In the genomic region with DNA sequence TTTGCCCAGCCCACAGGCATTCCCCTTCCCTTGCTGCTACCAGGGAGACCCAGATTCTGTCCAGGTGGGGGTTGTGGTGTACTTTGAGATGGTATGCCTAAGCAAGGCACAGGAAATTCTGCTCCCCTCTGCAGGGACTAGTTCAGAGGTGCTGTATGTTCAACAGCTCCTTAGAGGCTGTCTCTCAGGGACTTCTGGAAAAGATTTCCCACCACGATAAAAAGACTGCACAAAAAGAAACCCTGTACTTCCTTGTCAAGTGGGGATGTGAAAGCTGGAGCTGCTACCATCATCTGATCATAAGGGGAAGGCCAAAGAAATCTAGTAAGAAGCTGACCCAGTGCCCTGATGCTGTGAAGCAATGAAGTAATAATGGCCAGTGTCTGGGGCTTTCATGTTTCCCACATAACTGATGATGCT, we compare ENCODE assay signal across 14 cellular contexts. TPM values are rescaled to one million over a fixed set of nuclear protein-coding genes. Genes with fewer than 3 reads are reported as not detected.
A peak's percentile ranks its signal among the peaks of the same experiment; 100 is the strongest.
DNase-seq lines count a peak whose midpoint lies in the region; ATAC-seq and TF ChIP-seq lines count a peak whose summit lies in the region.
"Had no signal": no experiment of that assay in that cellular context is flagged by ENCODE, and none has a peak within 500 bp of the region (broad histone marks: within the 10 kb centered on the region; RNA-seq: fewer than 3 reads in every experiment).

No MANE protein-coding gene starts in this region.

- peak overlapping the region in 10 of 11 experiments; percentile 1 to 71 (median 54); a peak in 18 of 22 replicates for H3K27ac ChIP-seq in BLaER1 treated with 17β-estradiol and CSF1 and Interleukin-3, amounts not matched to agents 10 nM and 100 nM
- H3K27ac ChIP-seq in H9 (ENCODE audit: insufficient read length, low read depth, low read length) (no peak overlapping the region), dorsolateral prefrontal cortex (peak overlapping the region in 33 of 59 donors; percentile 4 to 64 (median 35))
- H3K27ac ChIP-seq in naive thymus-derived CD4-positive, alpha-beta T cell (ENCODE audit: low read depth, low read length): no peak overlapping the region

- no peak overlapping the region for H2AFZ ChIP-seq in H9 (ENCODE audit: low read length)

- peaks cover 2 to 7% of the 10 kb centered on the region in 2 experiments; a peak in 3 of 4 replicates for H3K4me1 Mint-ChIP-seq in H9
- peaks cover 0 to 18% (median 10%) of the 10 kb centered on the region in 7 donors for H3K4me1 Mint-ChIP-seq in naive thymus-derived CD4-positive, alpha-beta T cell
- peaks cover 7% of the 10 kb centered on the region for H3K4me1 Mint-ChIP-seq in activated T-helper 17 cell treated with anti-CD3 and anti-CD28 coated beads, Interleukin-2, amount 50 U/mL, for 72 hours

- no peaks in the 10 kb centered on the region for H3K9me3 ChIP-seq in BLaER1 treated with 17β-estradiol and CSF1 and Interleukin-3, amounts not matched to agents 10 nM and 100 nM (replicated peaks in 1 of 11)
- no peaks in the 10 kb centered on the region for H3K9me3 ChIP-seq in H9 (ENCODE audit: control insufficient read depth, low read depth, low read length)
- no peaks in the 10 kb centered on the region for H3K9me3 ChIP-seq in naive thymus-derived CD4-positive, alpha-beta T cell (ENCODE audit: control insufficient read depth in 2 of 3, low read length in 3 of 3)
- H3K9me3 ChIP-seq: esophagus squamous epithelium, SK-N-SH had no signal

- H4K91ac ChIP-seq in H9 (ENCODE audit: insufficient read length, low read depth, low read length): no peak overlapping the region

- H4K20me1 ChIP-seq in BLaER1 treated with 17β-estradiol and CSF1 and Interleukin-3, amounts not matched to agents 10 nM and 100 nM: peaks cover 0 to 24% (median 5%) of the 10 kb centered on the region in 11 experiments; a peak in 5 of 22 replicates
- no peaks in the 10 kb centered on the region for H4K20me1 ChIP-seq in H9 (ENCODE audit: control insufficient read depth, insufficient read depth, insufficient read length)

- H3K27me3 Mint-ChIP-seq in H9 (ENCODE audit: low read depth): no peaks in the 10 kb centered on the region
- no peaks in the 10 kb centered on the region for H3K27me3 Mint-ChIP-seq in naive thymus-derived CD4-positive, alpha-beta T cell
- no peaks in the 10 kb centered on the region for H3K27me3 Mint-ChIP-seq in activated T-helper 17 cell treated with anti-CD3 and anti-CD28 coated beads, Interleukin-2, amount 50 U/mL, for 72 hours

- H3K79me1 ChIP-seq in H9 (ENCODE audit: insufficient read depth, low read depth, low read length, poor library complexity, severe bottlenecking): peaks cover 3% of the 10 kb centered on the region

- no peaks in the 10 kb centered on the region for H3K79me2 ChIP-seq in H9 (ENCODE audit: insufficient read depth, low read length)

- H3K9ac ChIP-seq in BLaER1 treated with 17β-estradiol and CSF1 and Interleukin-3, amounts not matched to agents 10 nM and 100 nM: peak overlapping the region in 7 of 11 experiments; percentile 15 to 68 (median 44); a peak in 9 of 22 replicates
- no peak overlapping the region for H3K9ac ChIP-seq in H9 (ENCODE audit: extremely low read depth, insufficient read length, low read length)
- H3K9ac ChIP-seq: SK-N-SH had no signal

- no peaks in the 10 kb centered on the region for H3K9me3 Mint-ChIP-seq in H9
- no peaks in the 10 kb centered on the region for H3K9me3 Mint-ChIP-seq in naive thymus-derived CD4-positive, alpha-beta T cell
- no peaks in the 10 kb centered on the region for H3K9me3 Mint-ChIP-seq in activated T-helper 17 cell treated with anti-CD3 and anti-CD28 coated beads, Interleukin-2, amount 50 U/mL, for 72 hours

- H2BK15ac ChIP-seq in H9 (ENCODE audit: low read depth, low read length): no peak overlapping the region

- H3K4me3 ChIP-seq in BLaER1 treated with 17β-estradiol and CSF1 and Interleukin-3, amounts not matched to agents 10 nM and 100 nM: peak overlapping the region in 1 of 10 experiments; percentile 24; a peak in 2 of 20 replicates
- H3K4me3 ChIP-seq in dorsolateral prefrontal cortex: no peak overlapping the region
- H3K4me3 ChIP-seq in naive thymus-derived CD4-positive, alpha-beta T cell (ENCODE audit: low read length): no peak overlapping the region
- H3K4me3 ChIP-seq: esophagus squamous epithelium had no signal

- peaks cover 0 to 4% (median 0%) of the 10 kb centered on the region in 3 experiments; a peak in 1 of 7 replicates for H3K36me3 Mint-ChIP-seq in H9 (ENCODE audit: insufficient read depth in 1 of 3, low read depth in 3 of 3)
- peaks cover 0 to 9% (median 4%) of the 10 kb centered on the region in 5 donors for H3K36me3 Mint-ChIP-seq in naive thymus-derived CD4-positive, alpha-beta T cell
- peaks cover 6% of the 10 kb centered on the region for H3K36me3 Mint-ChIP-seq in activated T-helper 17 cell treated with anti-CD3 and anti-CD28 coated beads, Interleukin-2, amount 50 U/mL, for 72 hours (ENCODE audit: low read depth)

- no peak overlapping the region for H2BK12ac ChIP-seq in H9 (ENCODE audit: insufficient read length, low read depth, low read length)

- H3K23me2 ChIP-seq in H9 (ENCODE audit: insufficient read length, low read depth, low read length, poor library complexity, severe bottlenecking): no peaks in the 10 kb centered on the region

- H3K27ac Mint-ChIP-seq in H9: peak overlapping the region; percentile 40 to 59 (median 49); a peak in 4 of 7 replicates
- H3K27ac Mint-ChIP-seq in naive thymus-derived CD4-positive, alpha-beta T cell: no peak overlapping the region
- no peak overlapping the region for H3K27ac Mint-ChIP-seq in activated T-helper 17 cell treated with anti-CD3 and anti-CD28 coated beads, Interleukin-2, amount 50 U/mL, for 72 hours

- no peak overlapping the region for H4K8ac ChIP-seq in H9 (replicated peaks; ENCODE audit: insufficient read length, low read depth, low read length)

- H3K23ac ChIP-seq in H9 (ENCODE audit: insufficient read length, low read depth, low read length): no peak overlapping the region

- no peak overlapping the region for H2BK120ac ChIP-seq in H9 (ENCODE audit: low read depth, low read length, poor library complexity, severe bottlenecking)

- no peak overlapping the region for H3K14ac ChIP-seq in H9 (ENCODE audit: insufficient read depth, low read length)

- CTCF ChIA-PET in naive thymus-derived CD4-positive, alpha-beta T cell (lab: Charles Lee): interaction anchor here (0.5 to 1.8 kb wide), 2 partner anchors 110 to 132 kb away, joined by 4 to 5 read pairs; no protein-coding TSS in a partner anchor

- peaks cover 0 to 30% (median 13%) of the 10 kb centered on the region in 11 experiments; a peak in 15 of 22 replicates for H3K36me3 ChIP-seq in BLaER1 treated with 17β-estradiol and CSF1 and Interleukin-3, amounts not matched to agents 10 nM and 100 nM
- H3K36me3 ChIP-seq in naive thymus-derived CD4-positive, alpha-beta T cell (ENCODE audit: control insufficient read depth in 2 of 3, insufficient read depth in 3 of 3, low read length in 3 of 3): peaks cover 0 to 4% (median 0%) of the 10 kb centered on the region in 3 experiments

- no peak overlapping the region for H3K56ac ChIP-seq in H9 (ENCODE audit: insufficient read length, low read depth, low read length)

- ATAC-seq in naive thymus-derived CD4-positive, alpha-beta T cell: peak; percentile 48
- ATAC-seq in activated T-helper 17 cell treated with anti-CD3 and anti-CD28 coated beads, Interleukin-2, amount 50 U/mL, for 72 hours (replicated peaks): no peak

- peak overlapping the region; percentile 29 to 94 (median 61) for H3K4me2 ChIP-seq in BLaER1 treated with 17β-estradiol and CSF1 and Interleukin-3, amounts not matched to agents 10 nM and 100 nM
- no peak overlapping the region for H3K4me2 ChIP-seq in H9 (ENCODE audit: insufficient read depth, insufficient read length, low read length)
- H3K4me2 ChIP-seq: SK-N-SH had no signal

- intact Hi-C loops in dorsolateral prefrontal cortex (cut with DNase I): no loop called here
- intact Hi-C loops in naive thymus-derived CD4-positive, alpha-beta T cell (cut with micrococcal nuclease): no loop called here

- H4K5ac ChIP-seq in H9 (ENCODE audit: insufficient read length, low read depth, low read length): no peak overlapping the region

- TF ChIP-seq CTCF in H9 (conservative IDR thresholded peaks at IDR 0.05) (no peak), dorsolateral prefrontal cortex (IDR thresholded peaks at IDR 0.05 in 54 of 56, conservative IDR thresholded peaks at IDR 0.05 in 2 of 56; ENCODE audit: low read depth in 1 of 56, partially characterized antibody in 56 of 56) (no peak)

- WGBS in H9 (ENCODE audit: extremely low coverage, insufficient read length, low lambda C conversion rate): no CpG with 5 or more reads among the region's 1 CpG

- POLR2A ChIA-PET in naive thymus-derived CD4-positive, alpha-beta T cell (lab: Charles Lee): no interaction called here

- H3K18ac ChIP-seq in H9 (ENCODE audit: insufficient read length, low read depth, low read length): no peak overlapping the region

- H3K4me3 Mint-ChIP-seq in H9: no peak overlapping the region
- no peak overlapping the region for H3K4me3 Mint-ChIP-seq in naive thymus-derived CD4-positive, alpha-beta T cell
- H3K4me3 Mint-ChIP-seq in activated T-helper 17 cell treated with anti-CD3 and anti-CD28 coated beads, Interleukin-2, amount 50 U/mL, for 72 hours: no peak overlapping the region

- H2BK5ac ChIP-seq in H9 (ENCODE audit: insufficient read length, low read length): no peak overlapping the region

- H2BK20ac ChIP-seq in H9 (ENCODE audit: low read depth, low read length, poor library complexity, severe bottlenecking): no peak overlapping the region

- H3K4me1 ChIP-seq in BLaER1 treated with 17β-estradiol and CSF1 and Interleukin-3, amounts not matched to agents 10 nM and 100 nM: peaks cover 59 to 89% (median 78%) of the 10 kb centered on the region in 10 experiments
- no peaks in the 10 kb centered on the region for H3K4me1 ChIP-seq in H9 (ENCODE audit: insufficient read depth, low read length)
- H3K4me1 ChIP-seq in naive thymus-derived CD4-positive, alpha-beta T cell (ENCODE audit: control insufficient read depth in 2 of 2, insufficient read depth in 2 of 2, low read length in 2 of 2): no peaks in the 10 kb centered on the region

- no peak overlapping the region for H3T11ph ChIP-seq in H9 (ENCODE audit: low read length)

- DNase-seq in H9 (no peak), dorsolateral prefrontal cortex (no peak), superior temporal gyrus (ENCODE audit: extremely low spot score) (no peak), GM19238 (ENCODE audit: insufficient read length, low spot score) (no peak), OCI-M2 (lab: John Stamatoyannopoulos, UW; ENCODE audit: unreplicated experiment) (no peak)
- no peak for DNase-seq in naive thymus-derived CD4-positive, alpha-beta T cell
- DNase-seq: dermis blood vessel endothelial cell, esophagus squamous epithelium, Kasumi-1, NCI-H1694, NCI-H345, SK-N-SH had no signal

- H3K4ac ChIP-seq in H9 (ENCODE audit: low read depth, low read length): no peak overlapping the region

- no peak overlapping the region for H2AK5ac ChIP-seq in H9 (ENCODE audit: insufficient read length, low read length)

- H3K27me3 ChIP-seq in BLaER1 treated with 17β-estradiol and CSF1 and Interleukin-3, amounts not matched to agents 10 nM and 100 nM: no peaks in the 10 kb centered on the region
- no peaks in the 10 kb centered on the region for H3K27me3 ChIP-seq in H9 (ENCODE audit: insufficient read depth, low read length)
- no peaks in the 10 kb centered on the region for H3K27me3 ChIP-seq in dorsolateral prefrontal cortex
- no peaks in the 10 kb centered on the region for H3K27me3 ChIP-seq in naive thymus-derived CD4-positive, alpha-beta T cell (ENCODE audit: control insufficient read depth in 2 of 2, insufficient read depth in 2 of 2, low read length in 2 of 2)
- H3K27me3 ChIP-seq: esophagus squamous epithelium had no signal

RNA-seq across cellular contexts. Expression of gene SMIM29, which starts 51.5 kb away (rescaled TPM):
- total RNA-seq in H9 (2021) (5.1 and 5.4 TPM in 2 replicates), dorsolateral prefrontal cortex (100 to 1,000 TPM in 3 of 120 experiments, 10 to 100 TPM in 117; 43.8 to 108 (median 67.5) TPM)
- total RNA-seq in naive thymus-derived CD4-positive, alpha-beta T cell: 10 to 100 TPM; 13.9 to 24.2 (median 22.5) TPM
- polyA plus RNA-seq in naive thymus-derived CD4-positive, alpha-beta T cell: 10 to 100 TPM; 32.3 to 45.5 TPM
- 10 to 100 TPM; 10.9 to 17.3 TPM for total RNA-seq in activated T-helper 17 cell treated with anti-CD3 and anti-CD28 coated beads, Interleukin-2, amount 50 U/mL, for 72 hours

Comparison
In these comparisons a context has a peak if more than half of its experiments do, and no peak if none do; other contexts are left out.
1. H3K27ac ChIP-seq: peak in BLaER1 treated with 17β-estradiol and CSF1 and Interleukin-3, amounts not matched to agents 10 nM and 100 nM (10 of 11) and dorsolateral prefrontal cortex (33 of 59); none in H9 (single experiment) and naive thymus-derived CD4-positive, alpha-beta T cell (single experiment).
2. H3K27ac Mint-ChIP-seq: peak in H9 (3 of 3); none in naive thymus-derived CD4-positive, alpha-beta T cell (0 of 9) and activated T-helper 17 cell treated with anti-CD3 and anti-CD28 coated beads, Interleukin-2, amount 50 U/mL, for 72 hours (single experiment).